In the genomic region with DNA sequence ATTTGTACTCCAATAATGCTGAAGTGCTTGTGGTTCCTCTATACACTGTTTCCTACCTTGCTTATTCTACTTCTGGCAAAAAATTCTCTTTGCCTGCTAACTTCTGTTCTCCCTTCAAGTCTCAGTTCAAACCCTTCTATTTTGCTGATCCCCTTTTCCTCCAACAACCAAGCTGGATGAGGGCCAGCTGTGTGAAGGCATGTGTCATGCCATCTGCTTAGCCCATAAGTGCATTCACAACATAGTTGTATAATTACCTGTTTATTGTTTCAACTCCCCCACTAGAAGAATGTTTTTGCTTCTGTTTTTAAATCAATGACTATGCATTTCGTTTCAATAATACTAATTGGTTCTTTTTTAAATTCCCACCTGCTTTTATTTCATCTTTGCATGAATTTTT, we compare ENCODE assay signal across 18 cellular contexts.
DNase-seq lines count a peak whose midpoint lies in the region; ATAC-seq lines count a peak whose summit lies in the region.
"Had no signal": no experiment of that assay in that cellular context is flagged by ENCODE, and none has a peak within 500 bp of the region (broad histone marks: within the 10 kb centered on the region; RNA-seq: fewer than 3 reads in every experiment).

No MANE protein-coding gene starts in this region.

- DNase-seq in Daoy (ENCODE audit: low read depth): peak; percentile 90
- DNase-seq in HT1080 (ENCODE audit: low read depth): peak; percentile 7
- DNase-seq in amniotic epithelial cell (ENCODE audit: low read depth): peak; percentile 54
- DNase-seq in myocyte (ENCODE audit: low read depth): peak; percentile 7
- no peak for DNase-seq in C1 segment of cervical spinal cord (lab: John Stamatoyannopoulos, UW)
- DNase-seq: Calu3; CD8-positive, alpha-beta T cell; H7; Kasumi-1; NCI-H1092 treated with DMSO at 0.1 percent for 48 hours; NCI-H146; NCI-H2029 treated with DMSO at 0.1 percent for 48 hours; NCI-H526; NK-92 treated with Interleukin-12 subunit alpha and Interleukin-12 subunit beta, amount 100 ng/mL, for 24 hours; Right ventricle myocardium superior; T-helper 1 cell had no signal

- ATAC-seq in GM19035 (IDR thresholded peaks at IDR 0.05; ENCODE audit: unreplicated experiment) (no peak), HG03097 (IDR thresholded peaks at IDR 0.05; ENCODE audit: low FRiP score, unreplicated experiment) (no peak)
- ATAC-seq: CD8-positive, alpha-beta T cell had no signal

Comparison
In these comparisons a context has a peak if more than half of its experiments do, and no peak if none do; other contexts are left out.
1. DNase-seq: peak in Daoy (single experiment), HT1080 (single experiment), amniotic epithelial cell (single experiment) and myocyte (single experiment); none in C1 segment of cervical spinal cord (0 of 14).